11 cellular contexts compared by ENCODE assay signal in genomic region chr9:38682713-38683112, GRCh38. TPM values are rescaled to one million over a fixed set of nuclear protein-coding genes. Genes with fewer than 3 reads are reported as not detected.
A peak's percentile ranks its signal among the peaks of the same experiment; 100 is the strongest.
DNase-seq lines count a peak whose midpoint lies in the region; ATAC-seq and TF ChIP-seq lines count a peak whose summit lies in the region.
"Had no signal": no experiment of that assay in that cellular context is flagged by ENCODE, and none has a peak within 500 bp of the region (broad histone marks: within the 10 kb centered on the region; RNA-seq: fewer than 3 reads in every experiment).

No MANE protein-coding gene starts in this region.

- peaks cover 18% of the 10 kb centered on the region for H3K4me1 ChIP-seq in NT2/D1 (ENCODE audit: insufficient read depth, insufficient read length)
- peaks cover 28 to 29% of the 10 kb centered on the region in 2 experiments for H3K4me1 ChIP-seq in trophoblast cell (ENCODE audit: control insufficient read depth in 1 of 2, insufficient read depth in 2 of 2, low read length in 2 of 2)
- H3K4me1 ChIP-seq in BE2C: no peaks in the 10 kb centered on the region

- no peaks in the 10 kb centered on the region for H3K27me3 ChIP-seq in NT2/D1 (ENCODE audit: insufficient read depth, insufficient read length)
- no peaks in the 10 kb centered on the region for H3K27me3 ChIP-seq in trophoblast cell (ENCODE audit: insufficient read depth, low read length)
- no peaks in the 10 kb centered on the region for H3K27me3 ChIP-seq in BE2C
- H3K27me3 ChIP-seq: transverse colon had no signal

- no peak for ATAC-seq in GM18909 (IDR thresholded peaks at IDR 0.05; ENCODE audit: poor library complexity, unreplicated experiment)
- ATAC-seq in GM21528 (IDR thresholded peaks at IDR 0.05; ENCODE audit: low FRiP score, unreplicated experiment): no peak
- no peak for ATAC-seq in activated naive CD8-positive, alpha-beta T cell treated with anti-CD3 and anti-CD28 coated beads, Interleukin-2, amount 50 U/mL, for 24 hours

- no peak overlapping the region for H3K27ac Mint-ChIP-seq in activated naive CD8-positive, alpha-beta T cell treated with anti-CD3 and anti-CD28 coated beads, Interleukin-2, amount 50 U/mL, for 24 hours

- peak overlapping the region; percentile 90 for H2BK5ac ChIP-seq in trophoblast cell (ENCODE audit: low read depth, low read length, poor library complexity)

- no peaks in the 10 kb centered on the region for H3K9me3 Mint-ChIP-seq in activated naive CD8-positive, alpha-beta T cell treated with anti-CD3 and anti-CD28 coated beads, Interleukin-2, amount 50 U/mL, for 24 hours

- H3K79me2 ChIP-seq in trophoblast cell (ENCODE audit: control insufficient read depth, insufficient read depth, low read length, poor library complexity): no peaks in the 10 kb centered on the region

- no peak overlapping the region for H4K12ac ChIP-seq in trophoblast cell (ENCODE audit: low read depth, low read length)

- H3K4me2 ChIP-seq in trophoblast cell (ENCODE audit: low read length): peak overlapping the region; percentile 7
- H3K4me2 ChIP-seq: KMS-11 had no signal

- H3K79me1 ChIP-seq in trophoblast cell (ENCODE audit: low read length): peaks cover 25% of the 10 kb centered on the region

- H4K91ac ChIP-seq in trophoblast cell (ENCODE audit: low read depth, low read length): peak overlapping the region; percentile 91

- TF ChIP-seq CTCF in epithelial cell of esophagus (IDR thresholded peaks at IDR 0.05; ENCODE audit: insufficient read depth, low read depth, low read length, missing control alignments): no peak
- no peak for TF ChIP-seq CTCF in BE2C (IDR thresholded peaks at IDR 0.05; ENCODE audit: low read depth, low read length)

- H3K9ac ChIP-seq in NT2/D1 (ENCODE audit: insufficient read length, low read depth): no peak overlapping the region
- H3K9ac ChIP-seq in trophoblast cell (ENCODE audit: low read length): no peak overlapping the region
- H3K9ac ChIP-seq: KMS-11 had no signal

- peak overlapping the region; percentile 94 for H2BK120ac ChIP-seq in trophoblast cell (ENCODE audit: insufficient read depth, low read length, poor library complexity)

- peak overlapping the region; percentile 86 for H3K27ac ChIP-seq in trophoblast cell (ENCODE audit: low read depth, low read length)
- H3K27ac ChIP-seq: KMS-11, transverse colon had no signal

- H3K9me3 ChIP-seq in NT2/D1 (ENCODE audit: insufficient read depth, low read length) (no peaks in the 10 kb centered on the region), trophoblast cell (ENCODE audit: insufficient read depth, low read depth, low read length) (no peaks in the 10 kb centered on the region), BE2C (no peaks in the 10 kb centered on the region)
- H3K9me3 ChIP-seq: transverse colon had no signal

- H3K4me3 Mint-ChIP-seq in activated naive CD8-positive, alpha-beta T cell treated with anti-CD3 and anti-CD28 coated beads, Interleukin-2, amount 50 U/mL, for 24 hours: no peak overlapping the region

- H3K36me3 ChIP-seq in NT2/D1 (ENCODE audit: insufficient read depth, insufficient read length, low read length): no peaks in the 10 kb centered on the region
- no peaks in the 10 kb centered on the region for H3K36me3 ChIP-seq in trophoblast cell (ENCODE audit: control insufficient read depth in 1 of 2, insufficient read depth in 2 of 2, low read length in 2 of 2)
- H3K36me3 ChIP-seq in BE2C: no peaks in the 10 kb centered on the region
- H3K36me3 ChIP-seq: transverse colon had no signal

- H3K23ac ChIP-seq in trophoblast cell (ENCODE audit: low read length): no peak overlapping the region

- no peak overlapping the region for H3K18ac ChIP-seq in trophoblast cell (ENCODE audit: low read length)

- no peak overlapping the region for H3K4ac ChIP-seq in trophoblast cell (ENCODE audit: low read depth, low read length)

- H2AFZ ChIP-seq in trophoblast cell (ENCODE audit: insufficient read depth, low read length, poor library complexity): no peak overlapping the region

- peak overlapping the region; percentile 79 for H3K14ac ChIP-seq in trophoblast cell (ENCODE audit: low read length)

- peak overlapping the region; percentile 24 for H4K8ac ChIP-seq in trophoblast cell (ENCODE audit: low read depth, low read length)

- DNase-seq in ELF-1 (ENCODE audit: low read depth, low spot score) (peak; percentile 78), NT2/D1 (ENCODE audit: low read depth, low spot score) (peak; percentile 71), epithelial cell of esophagus (ENCODE audit: low read depth) (peak; percentile 94), trophoblast cell (peak; percentile 73 to 86), BE2C (no peak)
- DNase-seq in activated naive CD8-positive, alpha-beta T cell treated with anti-CD3 and anti-CD28 coated beads, Interleukin-2, amount 50 U/mL, for 24 hours: no peak
- DNase-seq: transverse colon had no signal

- H2AK5ac ChIP-seq in trophoblast cell (ENCODE audit: low read length): no peak overlapping the region

- H3K4me3 ChIP-seq in NT2/D1 (ENCODE audit: insufficient read length, low read depth): no peak overlapping the region
- no peak overlapping the region for H3K4me3 ChIP-seq in epithelial cell of esophagus (ENCODE audit: low read length)
- H3K4me3 ChIP-seq in trophoblast cell (ENCODE audit: low read depth, low read length): no peak overlapping the region
- H3K4me3 ChIP-seq in BE2C (ENCODE audit: low read depth, low read length): no peak overlapping the region
- H3K4me3 ChIP-seq: transverse colon had no signal

- H3K36me3 Mint-ChIP-seq in activated naive CD8-positive, alpha-beta T cell treated with anti-CD3 and anti-CD28 coated beads, Interleukin-2, amount 50 U/mL, for 24 hours (ENCODE audit: low read depth): no peaks in the 10 kb centered on the region

- H3K27me3 Mint-ChIP-seq in activated naive CD8-positive, alpha-beta T cell treated with anti-CD3 and anti-CD28 coated beads, Interleukin-2, amount 50 U/mL, for 24 hours: no peaks in the 10 kb centered on the region

- no CpG with 5 or more reads among the region's 3 CpGs for WGBS in trophoblast cell (ENCODE audit: extremely low coverage, insufficient coverage, insufficient read length)

- H3K4me1 Mint-ChIP-seq in activated naive CD8-positive, alpha-beta T cell treated with anti-CD3 and anti-CD28 coated beads, Interleukin-2, amount 50 U/mL, for 24 hours: no peaks in the 10 kb centered on the region

- peak overlapping the region; percentile 90 for H2BK12ac ChIP-seq in trophoblast cell (ENCODE audit: low read length)

RNA-seq across cellular contexts. Expression of gene FAM240B, which starts 37.2 kb away (rescaled TPM):
- polyA plus RNA-seq in trophoblast cell (2013): 0.10 TPM in 1 of 2 replicates, not detected in the other
- polyA plus RNA-seq in BE2C (2012; ENCODE audit: insufficient read depth, insufficient read length, low read depth): not detected
- polyA plus RNA-seq: liver had no signal

Comparison
In these comparisons a context has a peak if more than half of its experiments do, and no peak if none do; other contexts are left out.
1. DNase-seq: peak in ELF-1 (single experiment), NT2/D1 (single experiment), epithelial cell of esophagus (single experiment) and trophoblast cell (2 of 2); none in BE2C (single experiment) and activated naive CD8-positive, alpha-beta T cell treated with anti-CD3 and anti-CD28 coated beads, Interleukin-2, amount 50 U/mL, for 24 hours (single experiment).